In genomic region chr7:4056552-4057288, GRCh38 we compare ENCODE assay signal across 2 cellular contexts.
TF ChIP-seq lines count a peak whose summit lies in the region.

No MANE protein-coding gene starts in this region.

TF ChIP-seq in GM23338, 12 proteins besides CTCF, POLR2A, EP300 and RAD21:
- TF ChIP-seq JUNB (IDR thresholded peaks at IDR 0.05; ENCODE audit: unreplicated experiment) (no peak), ZNF331 (CRISPR knock-in tag; IDR thresholded peaks at IDR 0.05; ENCODE audit: low read depth) (no peak), POLR2AphosphoS5 (IDR thresholded peaks at IDR 0.05; ENCODE audit: low read depth) (no peak), CREB1 (CRISPR knock-in tag; IDR thresholded peaks at IDR 0.05; ENCODE audit: low read depth) (no peak), ETS1 (IDR thresholded peaks at IDR 0.05) (no peak), EZH2phosphoT487 (IDR thresholded peaks at IDR 0.05; ENCODE audit: unreplicated experiment) (no peak), ZNF114 (CRISPR knock-in tag; IDR thresholded peaks at IDR 0.05) (no peak), EZH2 (IDR thresholded peaks at IDR 0.05; ENCODE audit: low read depth, unreplicated experiment) (no peak)

TF ChIP-seq in H1, 55 proteins besides CTCF, POLR2A, EP300 and RAD21:
- TF ChIP-seq TEAD4 (IDR thresholded peaks at IDR 0.05; ENCODE audit: low read depth, low read length) (no peak), EZH2 (IDR thresholded peaks at IDR 0.05; ENCODE audit: low read depth, low read length, severe bottlenecking) (no peak), RFX5 (IDR thresholded peaks at IDR 0.05; ENCODE audit: borderline replicate concordance, low read depth, low read length) (no peak), EGR1 (IDR thresholded peaks at IDR 0.05; ENCODE audit: borderline replicate concordance, low read depth, low read length) (no peak), TCF12 (IDR thresholded peaks at IDR 0.05; ENCODE audit: low read depth, low read length) (no peak), SIN3A (conservative IDR thresholded peaks at IDR 0.05 in 1 of 2, IDR thresholded peaks at IDR 0.05 in 1 of 2; ENCODE audit: low read depth in 1 of 2, low read length in 2 of 2) (no peak), RBBP5 (IDR thresholded peaks at IDR 0.05; ENCODE audit: borderline replicate concordance, low read depth, low read length) (no peak), MAFK (IDR thresholded peaks at IDR 0.05; ENCODE audit: low read depth, low read length) (no peak)
TF ChIP-seq in H1: peak in this region for 0.
